ENCODE assay signal across 8 cellular contexts in the genomic region with DNA sequence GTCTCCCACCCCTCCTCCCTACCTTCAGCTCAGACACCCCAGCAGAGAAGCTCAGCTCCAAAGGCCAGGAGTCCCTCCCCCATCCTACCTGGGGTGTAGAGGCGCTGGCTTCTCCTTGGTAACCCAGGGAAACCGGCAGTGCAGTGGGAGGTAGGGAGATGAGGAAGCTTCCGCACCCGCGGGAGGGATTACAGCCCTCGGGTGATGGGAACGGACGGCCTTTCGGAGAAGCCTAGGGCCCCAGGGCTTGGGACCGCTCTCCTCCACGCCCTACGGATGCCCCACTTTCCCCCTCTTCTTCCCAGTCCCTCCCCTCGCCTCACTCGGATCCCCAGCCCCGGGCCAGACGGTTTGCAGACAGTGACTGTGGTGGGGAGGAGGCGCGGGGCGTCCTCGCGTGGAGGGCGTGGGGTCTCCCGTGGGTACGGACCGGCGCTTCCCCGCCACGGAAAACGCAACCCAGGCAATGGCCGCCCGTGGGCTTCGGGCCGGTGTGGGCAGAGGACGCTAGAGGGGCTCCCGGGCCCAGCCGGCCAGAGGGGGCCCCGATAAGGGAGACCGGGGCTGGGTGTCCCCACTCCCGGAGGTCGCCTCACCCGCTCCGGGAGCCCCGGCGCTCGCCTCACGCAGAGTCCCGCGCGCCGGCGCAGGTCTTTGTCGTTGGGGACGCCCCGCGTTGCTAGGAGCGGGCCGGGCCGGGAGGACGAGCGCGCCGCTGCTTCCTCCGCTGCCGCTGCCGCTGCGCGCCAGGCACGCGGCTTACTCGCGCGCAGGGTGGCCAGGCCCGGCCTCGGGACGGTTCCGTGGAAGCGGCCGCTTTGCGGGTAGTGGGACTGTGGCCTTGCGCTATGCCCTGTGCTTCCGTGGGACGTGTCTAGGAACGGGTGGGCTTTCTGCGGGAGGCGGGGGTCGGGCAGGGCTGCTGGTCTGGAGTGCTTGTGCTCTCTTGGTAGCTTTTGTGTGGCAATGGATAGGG. TPM values are rescaled to one million over a fixed set of nuclear protein-coding genes. Genes with fewer than 3 reads are reported as not detected.
A peak's percentile ranks its signal among the peaks of the same experiment; 100 is the strongest.
DNase-seq lines count a peak whose midpoint lies in the region; ATAC-seq and TF ChIP-seq lines count a peak whose summit lies in the region.

No MANE protein-coding gene starts in this region.

- in situ Hi-C loops in ACHN (cut with HindIII; ENCODE audit: low pct_ligation_motif_present, low pct_unique_long_range_greater_than_20kb, low sequenced_read_pairs), result no loop called here

- peaks cover 8 to 15% of the 10 kb centered on the region in 2 donors for H3K4me1 ChIP-seq in left lung

- peak; percentile 17 for DNase-seq in ACHN
- peak; percentile 48 for DNase-seq in HK-2 (ENCODE audit: unreplicated experiment)
- DNase-seq in activated CD4-positive, CD25-positive, alpha-beta regulatory T cell treated with anti-CD3 and anti-CD28 coated beads, Interleukin-2, amount 50 U/mL, for 72 hours, result peak; percentile 54
- peak; percentile 39 for DNase-seq in choroid plexus epithelial cell (ENCODE audit: low read depth)
- DNase-seq in left lung, result peak in 1 of 2 donors; percentile 86
- peak; percentile 52 for DNase-seq in stimulated activated CD4-positive, alpha-beta T cell treated with anti-CD3 and anti-CD28 coated beads, Interleukin-4, amount 100 ng/mL, for 24 hours
- DNase-seq in dedifferentiated amniotic fluid mesenchymal stem cell (ENCODE audit: extremely low spot score), result no peak
- no peak for DNase-seq in SHP77 treated with DMSO at 0.1 percent for 48 hours (lab: John Stamatoyannopoulos, UW)

- intact Hi-C loops in left lung (cut with DNase I), result no loop called here

- H3K27ac ChIP-seq in left lung, result no peak overlapping the region

- peaks cover 39 to 66% of the 10 kb centered on the region in 2 donors for H3K27me3 ChIP-seq in left lung

- H3K9me3 ChIP-seq in left lung, result no peaks in the 10 kb centered on the region

- H3K36me3 ChIP-seq in left lung, result peaks cover 0 to 25% of the 10 kb centered on the region in 2 donors

- peak; percentile 76 for ATAC-seq in left lung

- H3K4me3 ChIP-seq in choroid plexus epithelial cell (ENCODE audit: low read depth, low read length) (peak overlapping the region; percentile 49), left lung (peak overlapping the region; percentile 15 to 22)

- TF ChIP-seq CTCF in choroid plexus epithelial cell (conservative IDR thresholded peaks at IDR 0.05; ENCODE audit: low read depth, low read length) (no peak), left lung (IDR thresholded peaks at IDR 0.05) (no peak)

RNA-seq across cellular contexts. Expression of gene AARS2, which starts 15.8 kb away (rescaled TPM):
- 10 to 100 TPM; 10.8 to 13.5 TPM for total RNA-seq in left lung

RNA-seq across cellular contexts. Expression of gene TMEM151B, which starts 27.1 kb away (rescaled TPM):
- not detected for total RNA-seq in left lung

RNA-seq across cellular contexts. Expression of gene NFKBIE, which starts 32.0 kb away (rescaled TPM):
- 10 to 100 TPM; 12.1 to 19.3 TPM for total RNA-seq in left lung

RNA-seq across cellular contexts. Expression of gene SLC35B2, which starts 40.0 kb away (rescaled TPM):
- 10 to 100 TPM; 43.7 to 50.0 TPM for total RNA-seq in left lung

RNA-seq across cellular contexts. Expression of gene SPATS1, which starts 45.1 kb away (rescaled TPM):
- under 1 TPM in 1 of 2 donors, not detected in 1; 0.45 TPM for total RNA-seq in left lung

Comparison
In these comparisons a context has a peak if more than half of its experiments do, and no peak if none do; other contexts are left out.
1. DNase-seq: peak in ACHN (single experiment), HK-2 (single experiment), activated CD4-positive, CD25-positive, alpha-beta regulatory T cell treated with anti-CD3 and anti-CD28 coated beads, Interleukin-2, amount 50 U/mL, for 72 hours (single experiment), choroid plexus epithelial cell (single experiment) and stimulated activated CD4-positive, alpha-beta T cell treated with anti-CD3 and anti-CD28 coated beads, Interleukin-4, amount 100 ng/mL, for 24 hours (single experiment); none in dedifferentiated amniotic fluid mesenchymal stem cell (single experiment) and SHP77 treated with DMSO at 0.1 percent for 48 hours (single experiment).